In genomic region chr9:125558453-125559084, GRCh38 we compare ENCODE assay signal across 8 cellular contexts.
DNase-seq lines count a peak whose midpoint lies in the region; ATAC-seq and TF ChIP-seq lines count a peak whose summit lies in the region.

No MANE protein-coding gene starts in this region.

- no peaks in the 10 kb centered on the region for H3K9me3 ChIP-seq in body of pancreas

- DNase-seq in ACHN (peak; percentile 71), NCI-H187 treated with DMSO at 0.1 percent for 48 hours (lab: John Stamatoyannopoulos, UW) (peak; percentile 13), T-helper 9 cell (peak; percentile 9), body of pancreas (peak; percentile 65 to 78 (median 70)), iPS-NIHi7 (ENCODE audit: extremely low spot score) (peak; percentile 87)
- peak; percentile 60 for DNase-seq in stimulated activated CD4-positive, alpha-beta T cell treated with anti-CD3 and anti-CD28 coated beads, Interleukin-15, amount 100 ng/mL, for 24 hours

- ATAC-seq in GM18861 (IDR thresholded peaks at IDR 0.05; ENCODE audit: unreplicated experiment) (peak; percentile 40), body of pancreas (peak; percentile 81), HG02970 (IDR thresholded peaks at IDR 0.05; ENCODE audit: low FRiP score, unreplicated experiment) (no peak)

- H3K27ac ChIP-seq in body of pancreas, result no peak overlapping the region

- intact Hi-C loops in body of pancreas (cut with DNase I), result no loop called here

- no peak for TF ChIP-seq POLR2A in body of pancreas (IDR thresholded peaks at IDR 0.05)

- no peaks in the 10 kb centered on the region for H3K4me1 ChIP-seq in body of pancreas

- no peaks in the 10 kb centered on the region for H3K36me3 ChIP-seq in body of pancreas (replicated peaks in 1 of 2; ENCODE audit: insufficient read depth in 1 of 2, low read depth in 2 of 2)

- in situ Hi-C loops in ACHN (cut with HindIII; ENCODE audit: low pct_ligation_motif_present, low pct_unique_long_range_greater_than_20kb, low sequenced_read_pairs), result no loop called here

- H3K27me3 ChIP-seq in body of pancreas, result no peaks in the 10 kb centered on the region

- WGBS in body of pancreas, 2 donors, result 48 to 53% methylated on average over 2 of the region's 2 CpGs

- TF ChIP-seq CTCF in body of pancreas (IDR thresholded peaks at IDR 0.05), result peak; percentile 46 to 75 (median 67)

- H3K4me3 ChIP-seq in body of pancreas, result no peak overlapping the region

Comparison
In these comparisons a context has a peak if more than half of its experiments do, and no peak if none do; other contexts are left out.
1. DNase-seq: peak in every context shown above with its lines; median percentile 87 in iPS-NIHi7; 71 in ACHN; 70 in body of pancreas; 60 in stimulated activated CD4-positive, alpha-beta T cell treated with anti-CD3 and anti-CD28 coated beads, Interleukin-15, amount 100 ng/mL, for 24 hours; 13 in NCI-H187 treated with DMSO at 0.1 percent for 48 hours; 9 in T-helper 9 cell.